Comparison of ENCODE assay signal across 25 cellular contexts in the genomic region with DNA sequence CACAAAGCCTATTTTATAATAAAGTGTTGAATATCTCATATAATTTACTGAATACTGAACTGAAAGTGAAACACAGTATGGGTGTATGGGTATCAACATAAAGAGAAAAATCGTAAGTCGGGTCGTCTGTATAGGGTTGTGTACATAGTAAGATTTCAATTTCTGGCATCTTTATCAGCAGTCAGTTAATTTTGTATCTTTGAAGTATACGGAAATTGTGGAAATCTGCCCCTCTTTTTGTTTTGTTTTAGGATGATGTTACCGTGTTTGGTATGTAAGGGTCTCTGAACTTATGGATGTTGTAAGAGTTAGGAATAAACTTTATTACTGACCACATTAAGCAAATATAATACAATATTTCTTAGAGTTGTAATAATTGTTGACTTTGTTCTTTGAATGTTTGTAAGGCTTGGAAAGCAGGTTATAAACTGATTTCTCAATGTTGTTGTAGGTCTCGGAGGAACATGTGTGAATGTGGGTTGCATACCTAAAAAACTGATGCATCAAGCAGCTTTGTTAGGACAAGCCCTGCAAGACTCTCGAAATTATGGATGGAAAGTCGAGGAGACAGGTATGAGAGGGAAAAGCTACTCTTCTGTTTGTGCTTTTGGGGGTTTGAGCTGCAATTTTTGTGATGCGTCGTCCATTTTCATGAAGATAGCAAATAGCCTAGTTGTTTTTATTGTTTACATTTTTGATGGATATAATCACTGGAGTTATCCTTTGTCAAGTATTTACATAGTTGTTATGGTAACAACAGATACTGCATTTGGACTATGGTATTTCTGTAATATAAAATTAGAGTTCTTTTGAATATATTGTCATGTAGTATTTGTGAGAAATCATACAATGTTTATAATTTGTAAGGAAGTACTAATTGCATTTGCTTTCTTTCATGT. TPM values are rescaled to one million over a fixed set of nuclear protein-coding genes. Genes with fewer than 3 reads are reported as not detected.
DNase-seq lines count a peak whose midpoint lies in the region; ATAC-seq, FAIRE-seq and TF ChIP-seq lines count a peak whose summit lies in the region.
"Had no signal": no experiment of that assay in that cellular context is flagged by ENCODE, and none has a peak within 500 bp of the region (broad histone marks: within the 10 kb centered on the region; RNA-seq: fewer than 3 reads in every experiment).

No MANE protein-coding gene starts in this region.

- H3K36me3 Mint-ChIP-seq in activated T-helper 2 cell treated with anti-CD3 and anti-CD28 coated beads, Interferon-gamma antibody, Interleukin-2, Interleukin-4, amounts not matched to agents 10 μg/mL and 5 μg/mL and 100 μg/mL, durations not matched to agents 14 hours and 24 hours and 36 hours (ENCODE audit: low read depth): peaks cover 63% of the 10 kb centered on the region
- peaks cover 78% of the 10 kb centered on the region for H3K36me3 Mint-ChIP-seq in Caco-2 (ENCODE audit: insufficient read depth, unreplicated experiment)

- no peaks in the 10 kb centered on the region for H3K9me3 ChIP-seq in AG04450 (ENCODE audit: control insufficient read depth, insufficient read depth, low read length)
- no peaks in the 10 kb centered on the region for H3K9me3 ChIP-seq in Caco-2
- H3K9me3 ChIP-seq: lower lobe of right lung, Peyer's patch had no signal

- no TSS peak for BruUV-seq in Caco-2 (replicated peaks; lab: Mats Ljungman, UMichigan)

- H3K4me1 ChIP-seq in foreskin keratinocyte (no peaks in the 10 kb centered on the region), Caco-2 (peaks cover 6% of the 10 kb centered on the region; the same call in 1 of the 2 replicates)
- H3K4me1 ChIP-seq: Peyer's patch had no signal

- POLR2A ChIA-PET in AG04450 (lab: Yijun Ruan, JAX): interaction anchor here (0.7 to 1.2 kb wide), 3 partner anchors 12 to 339 kb away, joined by 3 to 9 read pairs (median 3); a partner anchor contains a TSS
- POLR2A ChIA-PET in Caco-2 (lab: Charles Lee): no interaction called here

- H3K4me3 ChIP-seq in AG04450 (ENCODE audit: low read depth, low read length) (no peak overlapping the region), Caco-2 (ENCODE audit: low read depth, low read length) (no peak overlapping the region)
- H3K4me3 ChIP-seq: hepatocyte, lower lobe of right lung, Peyer's patch had no signal

- H3K27me3 Mint-ChIP-seq in activated T-helper 2 cell treated with anti-CD3 and anti-CD28 coated beads, Interferon-gamma antibody, Interleukin-2, Interleukin-4, amounts not matched to agents 10 μg/mL and 5 μg/mL and 100 μg/mL, durations not matched to agents 14 hours and 24 hours and 36 hours (ENCODE audit: low read depth): no peaks in the 10 kb centered on the region
- H3K27me3 Mint-ChIP-seq in Caco-2 (ENCODE audit: insufficient read depth, unreplicated experiment): no peaks in the 10 kb centered on the region
- H3K27me3 Mint-ChIP-seq: activated CD4-positive, alpha-beta T cell treated with anti-CD3 and anti-CD28 coated beads, Interleukin-2, amount 10 ng/mL, durations not matched to agents 7 days and 5 days; central memory CD8-positive, alpha-beta T cell; naive thymus-derived CD8-positive, alpha-beta T cell had no signal

- TF ChIP-seq CTCF in AG04450 (IDR thresholded peaks at IDR 0.05; ENCODE audit: low read depth, low read length) (no peak), foreskin keratinocyte (conservative IDR thresholded peaks at IDR 0.05) (no peak), Caco-2 (IDR thresholded peaks at IDR 0.05; ENCODE audit: insufficient read depth in 1 of 2, low read depth in 1 of 2, low read length in 1 of 2, severe bottlenecking in 1 of 2, unreplicated experiment in 1 of 2) (no peak)

- ATAC-seq in foreskin keratinocyte: no peak
- ATAC-seq: activated T-cell treated with anti-CD3 and anti-CD28 coated beads, Interleukin-2, amount 50 U/mL, for 4 hours; lower lobe of right lung; naive thymus-derived CD8-positive, alpha-beta T cell had no signal

- peaks cover 4% of the 10 kb centered on the region; the same call in 1 of the 2 replicates for H3K36me3 ChIP-seq in Caco-2 (ENCODE audit: control insufficient read depth, insufficient read depth, low read length)

- peaks cover 11% of the 10 kb centered on the region for H3K4me1 Mint-ChIP-seq in activated T-helper 2 cell treated with anti-CD3 and anti-CD28 coated beads, Interferon-gamma antibody, Interleukin-2, Interleukin-4, amounts not matched to agents 10 μg/mL and 5 μg/mL and 100 μg/mL, durations not matched to agents 14 hours and 24 hours and 36 hours (ENCODE audit: low read depth)
- H3K4me1 Mint-ChIP-seq in Caco-2 (ENCODE audit: low read depth, unreplicated experiment): no peaks in the 10 kb centered on the region

- no peak overlapping the region for H3K4me3 Mint-ChIP-seq in activated T-helper 2 cell treated with anti-CD3 and anti-CD28 coated beads, Interferon-gamma antibody, Interleukin-2, Interleukin-4, amounts not matched to agents 10 μg/mL and 5 μg/mL and 100 μg/mL, durations not matched to agents 14 hours and 24 hours and 36 hours (ENCODE audit: low read depth)
- no peak overlapping the region for H3K4me3 Mint-ChIP-seq in Caco-2 (ENCODE audit: unreplicated experiment)
- H3K4me3 Mint-ChIP-seq: activated CD4-positive, alpha-beta T cell treated with anti-CD3 and anti-CD28 coated beads, Interleukin-2, amount 10 ng/mL, durations not matched to agents 7 days and 5 days; activated T-cell treated with anti-CD3 and anti-CD28 coated beads, Interleukin-2, amount 50 U/mL, for 4 hours; central memory CD8-positive, alpha-beta T cell; naive thymus-derived CD8-positive, alpha-beta T cell had no signal

- FAIRE-seq in G401.6 (lab: Jason Lieb, UNC): peak; percentile 8

- intact Hi-C loops in activated T-helper 2 cell treated with anti-CD3 and anti-CD28 coated beads, Interferon-gamma antibody, Interleukin-2, Interleukin-4, amounts not matched to agents 10 μg/mL and 5 μg/mL and 100 μg/mL, durations not matched to agents 14 hours and 24 hours and 36 hours (cut with micrococcal nuclease): no loop called here
- intact Hi-C loops in Caco-2 (cut with micrococcal nuclease; ENCODE audit: unreplicated experiment): no loop called here

- H3K27me3 ChIP-seq in AG04450 (ENCODE audit: control insufficient read depth, insufficient read depth, low read length) (no peaks in the 10 kb centered on the region), foreskin keratinocyte (no peaks in the 10 kb centered on the region), Caco-2 (replicated peaks; ENCODE audit: control insufficient read depth, insufficient read depth, low read length) (no peaks in the 10 kb centered on the region)
- H3K27me3 ChIP-seq: hepatocyte, Peyer's patch had no signal

- H3K27ac ChIP-seq in AG04450 (ENCODE audit: low read depth, low read length) (peak overlapping the region; percentile 32), foreskin keratinocyte (no peak overlapping the region)
- H3K27ac ChIP-seq: hepatocyte, lower lobe of right lung, Peyer's patch had no signal

- H3K27ac Mint-ChIP-seq in activated T-helper 2 cell treated with anti-CD3 and anti-CD28 coated beads, Interferon-gamma antibody, Interleukin-2, Interleukin-4, amounts not matched to agents 10 μg/mL and 5 μg/mL and 100 μg/mL, durations not matched to agents 14 hours and 24 hours and 36 hours: peak overlapping the region; percentile 19
- H3K27ac Mint-ChIP-seq in Caco-2 (ENCODE audit: unreplicated experiment): no peak overlapping the region
- H3K27ac Mint-ChIP-seq: activated CD4-positive, alpha-beta T cell treated with anti-CD3 and anti-CD28 coated beads, Interleukin-2, amount 10 ng/mL, durations not matched to agents 7 days and 5 days; naive thymus-derived CD8-positive, alpha-beta T cell had no signal

- no peaks in the 10 kb centered on the region for H3K9me3 Mint-ChIP-seq in activated T-helper 2 cell treated with anti-CD3 and anti-CD28 coated beads, Interferon-gamma antibody, Interleukin-2, Interleukin-4, amounts not matched to agents 10 μg/mL and 5 μg/mL and 100 μg/mL, durations not matched to agents 14 hours and 24 hours and 36 hours
- no peaks in the 10 kb centered on the region for H3K9me3 Mint-ChIP-seq in Caco-2 (ENCODE audit: unreplicated experiment)
- H3K9me3 Mint-ChIP-seq: activated CD4-positive, alpha-beta T cell treated with anti-CD3 and anti-CD28 coated beads, Interleukin-2, amount 10 ng/mL, durations not matched to agents 7 days and 5 days; activated T-cell treated with anti-CD3 and anti-CD28 coated beads, Interleukin-2, amount 50 U/mL, for 4 hours; central memory CD8-positive, alpha-beta T cell; naive thymus-derived CD8-positive, alpha-beta T cell had no signal

- CTCF ChIA-PET in AG04450 (lab: Charles Lee): interaction anchor here (0.7 to 1.2 kb wide), 4 partner anchors 66 to 208 kb away, joined by 3 to 7 read pairs (median 5); no protein-coding TSS in a partner anchor
- CTCF ChIA-PET in Caco-2 (lab: Charles Lee): no interaction called here

- DNase-seq in AG04450 (ENCODE audit: low read depth, low spot score) (no peak), foreskin keratinocyte (peak; percentile 27 to 49), NCI-H2171 treated with DMSO at 0.1 percent for 48 hours (lab: John Stamatoyannopoulos, UW) (no peak), NCI-H1694 treated with DMSO at 0.1 percent for 48 hours (lab: John Stamatoyannopoulos, UW) (no peak), Caco-2 (no peak)
- no peak for DNase-seq in activated T-helper 2 cell treated with anti-CD3 and anti-CD28 coated beads, Interferon-gamma antibody, Interleukin-2, Interleukin-4, amounts not matched to agents 10 μg/mL and 5 μg/mL and 100 μg/mL, durations not matched to agents 14 hours and 24 hours and 36 hours (ENCODE audit: low spot score)
- DNase-seq: activated CD4-positive, alpha-beta T cell treated with anti-CD3 and anti-CD28 coated beads, Interleukin-2, amount 10 ng/mL, durations not matched to agents 7 days and 5 days; activated T-cell treated with anti-CD3 and anti-CD28 coated beads, Interleukin-2, amount 50 U/mL, for 4 hours; dermis blood vessel endothelial cell; DND-41; GOT3; Karpas-422; lower lobe of right lung; naive thymus-derived CD8-positive, alpha-beta T cell; NCI-H1436; NCI-H2107; NCI-H748 treated with DMSO at 0.1 percent for 48 hours; nucleus accumbens; Peyer's patch; SHP77; stimulated activated CD4-positive, alpha-beta T cell treated with anti-CD3 and anti-CD28 coated beads, Interleukin-4, amount 100 ng/mL, for 4 hours; trophoblast cell had no signal

RNA-seq across cellular contexts. Expression of a gene that starts 12.0 kb away (rescaled TPM):
- polyA plus RNA-seq in AG04450 (2011; rRNA removed) (1.8 and 2.5 TPM in 2 replicates), foreskin keratinocyte (0.24 and 0.70 TPM in 2 replicates)
- 8.6 and 14.7 TPM in 2 replicates for polyA minus RNA-seq in AG04450 (2011; rRNA and poly(A)+ RNA removed)
- total RNA-seq in activated T-helper 2 cell treated with anti-CD3 and anti-CD28 coated beads, Interferon-gamma antibody, Interleukin-2, Interleukin-4, amounts not matched to agents 10 μg/mL and 5 μg/mL and 100 μg/mL, durations not matched to agents 14 hours and 24 hours and 36 hours: 9.4 and 10.1 TPM in 2 replicates
- total RNA-seq in foreskin keratinocyte (2.1 TPM in 2 replicates), Caco-2 (2022) (2.0 and 3.2 TPM in 2 replicates)

Comparison
In these comparisons a context has a peak if more than half of its experiments do, and no peak if none do; other contexts are left out.
1. DNase-seq: peak in foreskin keratinocyte (2 of 2); none in AG04450 (single experiment), activated T-helper 2 cell treated with anti-CD3 and anti-CD28 coated beads, Interferon-gamma antibody, Interleukin-2, Interleukin-4, amounts not matched to agents 10 μg/mL and 5 μg/mL and 100 μg/mL, durations not matched to agents 14 hours and 24 hours and 36 hours (single experiment), NCI-H2171 treated with DMSO at 0.1 percent for 48 hours (single experiment), NCI-H1694 treated with DMSO at 0.1 percent for 48 hours (single experiment) and Caco-2 (0 of 2).